Comparison of ENCODE assay signal across 22 cellular contexts in the genomic region with DNA sequence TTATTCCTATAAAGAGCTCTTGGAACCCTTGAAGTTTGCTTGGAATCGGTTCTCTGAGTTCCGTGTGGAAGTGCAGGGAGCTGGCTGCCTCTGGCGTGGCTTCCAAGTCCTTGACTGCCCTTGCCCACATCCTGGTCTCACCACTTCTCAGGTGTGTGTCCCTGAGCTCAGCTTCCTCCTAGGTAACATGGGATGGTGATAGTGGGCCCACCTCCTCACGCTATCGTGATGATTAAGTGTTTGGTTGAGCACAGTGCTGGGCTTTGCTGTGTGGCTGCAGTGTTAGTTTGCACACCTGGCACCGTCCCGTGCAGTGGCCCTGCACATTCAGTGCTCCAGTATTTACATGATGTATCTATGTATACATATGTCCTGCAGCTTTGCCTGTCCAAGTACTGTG.
A peak's percentile ranks its signal among the peaks of the same experiment; 100 is the strongest.
DNase-seq lines count a peak whose midpoint lies in the region; ATAC-seq and TF ChIP-seq lines count a peak whose summit lies in the region.
"Had no signal": no experiment of that assay in that cellular context is flagged by ENCODE, and none has a peak within 500 bp of the region (broad histone marks: within the 10 kb centered on the region; RNA-seq: fewer than 3 reads in every experiment).

No MANE protein-coding gene starts in this region.

- WGBS in prostate gland, result 8% methylated on average over 6 of the region's 7 CpGs
- WGBS in hepatocyte (ENCODE audit: low lambda C conversion rate, missing lambda C conversion rate), result 71% methylated on average over 7 of the region's 7 CpGs

- H3K79me2 ChIP-seq in ACC112 (ENCODE audit: control insufficient read depth, insufficient read depth, low read length, unreplicated experiment) (peaks cover 33% of the 10 kb centered on the region), hepatocyte (no peaks in the 10 kb centered on the region)

- no peak for ATAC-seq in HG02759 (IDR thresholded peaks at IDR 0.05; ENCODE audit: unreplicated experiment)

- H3K36me3 ChIP-seq in ACC112 (ENCODE audit: insufficient read depth, low read length) (no peaks in the 10 kb centered on the region), HUES6 (ENCODE audit: control insufficient read depth, insufficient read depth, low read length) (no peaks in the 10 kb centered on the region), prostate gland (no peaks in the 10 kb centered on the region), hepatocyte (replicated peaks; ENCODE audit: insufficient read depth, low read depth) (no peaks in the 10 kb centered on the region)
- H3K36me3 ChIP-seq: ascending aorta, ovary, WERI-Rb-1 had no signal

- DNase-seq in erythroblast (lab: John Stamatoyannopoulos, UW) (peak; percentile 1 to 5), prostate gland (ENCODE audit: low spot score) (peak; percentile 33), H4 (ENCODE audit: low spot score) (no peak), OCI-M2 (lab: John Stamatoyannopoulos, UW; ENCODE audit: unreplicated experiment) (no peak), hepatocyte (ENCODE audit: low spot score) (no peak)
- DNase-seq: activated CD4-positive, alpha-beta memory T cell treated with anti-CD3 and anti-CD28 coated beads for 36 hours; activated naive CD4-positive, alpha-beta T cell treated with anti-CD3 and anti-CD28 coated beads for 36 hours; activated T-cell treated with anti-CD3 and anti-CD28 coated beads, Interleukin-2, amount 50 U/mL, for 1 hour; CD4-positive, alpha-beta memory T cell; MV-4-11; naive B cell; NCI-H1930; NCI-H526 treated with DMSO at 0.1 percent for 48 hours; ovary; SIG-M5; stimulated activated CD4-positive, alpha-beta T cell treated with anti-CD3 and anti-CD28 coated beads, Interleukin-4, amount 100 ng/mL, for 24 hours; WERI-Rb-1 had no signal

- H3K9me3 ChIP-seq in HUES6 (ENCODE audit: control insufficient read depth, insufficient read depth, low read depth, low read length) (no peaks in the 10 kb centered on the region), prostate gland (no peaks in the 10 kb centered on the region), hepatocyte (ENCODE audit: low read depth) (no peaks in the 10 kb centered on the region)
- H3K9me3 ChIP-seq: ascending aorta, ovary had no signal

- no peak for TF ChIP-seq CTCF in prostate gland (IDR thresholded peaks at IDR 0.05)
- no peak for TF ChIP-seq CTCF in hepatocyte (IDR thresholded peaks at IDR 0.05; ENCODE audit: poor library complexity)

- intact Hi-C loops in prostate gland (cut with DNase I), result no loop called here

- H2AFZ ChIP-seq in ACC112 (ENCODE audit: low read length, unreplicated experiment) (peak overlapping the region; percentile 38), hepatocyte (no peak overlapping the region)

- peak overlapping the region; percentile 27 for H3K9ac ChIP-seq in HUES6 (ENCODE audit: low read length)

- H3K27me3 ChIP-seq in ACC112 (ENCODE audit: insufficient read depth, low read length) (no peaks in the 10 kb centered on the region), HUES6 (ENCODE audit: control insufficient read depth, insufficient read depth, low read length) (no peaks in the 10 kb centered on the region), prostate gland (replicated peaks; ENCODE audit: insufficient read depth) (no peaks in the 10 kb centered on the region), hepatocyte (no peaks in the 10 kb centered on the region)
- H3K27me3 ChIP-seq: ascending aorta, ovary had no signal

- H3K4me3 ChIP-seq in ACC112 (ENCODE audit: low read depth, low read length) (peak overlapping the region; percentile 64), HUES6 (ENCODE audit: low read depth, low read length) (no peak overlapping the region), prostate gland (no peak overlapping the region), hepatocyte (no peak overlapping the region)
- H3K4me3 ChIP-seq: ovary, skin epidermis had no signal

- no peak overlapping the region for H3K4me2 ChIP-seq in hepatocyte

- H3K27ac ChIP-seq in ACC112 (ENCODE audit: low read depth, low read length), result no peak overlapping the region
- no peak overlapping the region for H3K27ac ChIP-seq in HUES6 (ENCODE audit: low read depth, low read length)
- peak overlapping the region; percentile 33 to 60 for H3K27ac ChIP-seq in prostate gland
- H3K27ac ChIP-seq in hepatocyte, result no peak overlapping the region
- H3K27ac ChIP-seq: ovary, WERI-Rb-1 had no signal

- H4K20me1 ChIP-seq in hepatocyte (ENCODE audit: insufficient read depth, poor library complexity, severe bottlenecking), result no peaks in the 10 kb centered on the region

- no peak for TF ChIP-seq POLR2A in erythroblast (IDR thresholded peaks at IDR 0.05; ENCODE audit: low read length)
- no peak for TF ChIP-seq POLR2A in prostate gland (IDR thresholded peaks at IDR 0.05)

- no peaks in the 10 kb centered on the region for H3K9me2 ChIP-seq in hepatocyte (replicated peaks; ENCODE audit: insufficient read depth)

- H3K4me1 ChIP-seq in ACC112 (ENCODE audit: control insufficient read depth, insufficient read depth, low read length, unreplicated experiment) (peaks cover 14% of the 10 kb centered on the region), HUES6 (ENCODE audit: control insufficient read depth, insufficient read depth, low read length) (peaks cover 51% of the 10 kb centered on the region), prostate gland (replicated peaks) (no peaks in the 10 kb centered on the region), hepatocyte (ENCODE audit: insufficient read depth) (no peaks in the 10 kb centered on the region)

Comparison
In these comparisons a context has a peak if more than half of its experiments do, and no peak if none do; other contexts are left out.
1. H3K27ac ChIP-seq: peak in prostate gland (2 of 2); none in ACC112 (single experiment), HUES6 (single experiment) and hepatocyte (single experiment).
2. DNase-seq: peak in erythroblast (2 of 2) and prostate gland (single experiment); none in H4 (single experiment), OCI-M2 (single experiment) and hepatocyte (single experiment).